Comparison of ENCODE assay signal across 1 cellular context in genomic region chr2:120771556-120772208, GRCh38.
A peak's percentile ranks its signal among the peaks of the same experiment; 100 is the strongest.
TF ChIP-seq lines count a peak whose summit lies in the region.

No MANE protein-coding gene starts in this region.

TF ChIP-seq in HEK293, 187 proteins besides CTCF, POLR2A, EP300 and RAD21 (continued from another document):
- TF ChIP-seq PRDM4 (tag by site-specific recombination; IDR thresholded peaks at IDR 0.05) (no peak), ZNF76 (tag by site-specific recombination; IDR thresholded peaks at IDR 0.05; ENCODE audit: borderline replicate concordance, low read depth) (no peak), WT1 (tag by site-specific recombination; IDR thresholded peaks at IDR 0.05) (peak; percentile 13; the same call in 1 of the 2 replicates), ZNF561 (tag by site-specific recombination; IDR thresholded peaks at IDR 0.05; ENCODE audit: borderline replicate concordance) (no peak), ZBTB17 (tag by site-specific recombination; IDR thresholded peaks at IDR 0.05) (peak; percentile 87), ZNF600 (tag by site-specific recombination; IDR thresholded peaks at IDR 0.05) (peak; percentile 27; the same call in 1 of the 2 replicates), ZNF354C (tag by site-specific recombination; IDR thresholded peaks at IDR 0.05; ENCODE audit: borderline replicate concordance, low read depth) (no peak), RBAK (tag by site-specific recombination; IDR thresholded peaks at IDR 0.05) (no peak), ZFHX2 (tag by site-specific recombination; conservative IDR thresholded peaks at IDR 0.05) (peak; percentile 74), ZNF37A (tag by site-specific recombination; IDR thresholded peaks at IDR 0.05) (no peak), ZNF324 (tag by site-specific recombination; IDR thresholded peaks at IDR 0.05) (no peak), GFI1B (tag by site-specific recombination; IDR thresholded peaks at IDR 0.05) (no peak), ATF2 (tag by site-specific recombination; IDR thresholded peaks at IDR 0.05; ENCODE audit: low read depth) (0 out of 2 replicates have a peak, but pooled peaks have one; percentile 31), ZBTB44 (tag by site-specific recombination; IDR thresholded peaks at IDR 0.05) (no peak), ZNF658 (tag by site-specific recombination; IDR thresholded peaks at IDR 0.05) (no peak), SALL2 (tag by site-specific recombination; IDR thresholded peaks at IDR 0.05; ENCODE audit: borderline replicate concordance) (no peak), ZIC2 (tag by site-specific recombination; IDR thresholded peaks at IDR 0.05) (peak; percentile 41; the same call in 1 of the 2 replicates), HIC1 (tag by site-specific recombination; IDR thresholded peaks at IDR 0.05) (no peak), ZXDB (tag by site-specific recombination; IDR thresholded peaks at IDR 0.05) (no peak), SP3 (tag by site-specific recombination; IDR thresholded peaks at IDR 0.05) (no peak), ZBTB6 (tag by site-specific recombination; IDR thresholded peaks at IDR 0.05) (no peak), ZNF24 (tag by site-specific recombination; IDR thresholded peaks at IDR 0.05) (no peak), BCL11B (tag by site-specific recombination; IDR thresholded peaks at IDR 0.05; ENCODE audit: low read depth) (no peak)
